In genomic region chr5:1018596-1018995, GRCh38 we compare ENCODE assay signal across 22 cellular contexts. TPM values are rescaled to one million over a fixed set of nuclear protein-coding genes. Genes with fewer than 3 reads are reported as not detected.
"Had no signal": no experiment of that assay in that cellular context is flagged by ENCODE, and none has a peak within 500 bp of the region (broad histone marks: within the 10 kb centered on the region; RNA-seq: fewer than 3 reads in every experiment).

No MANE protein-coding gene starts in this region.

- H3K27me3 ChIP-seq: left lung, stomach, tibial nerve had no signal

- H3K9me3 Mint-ChIP-seq: activated naive CD8-positive, alpha-beta T cell treated with anti-CD3 and anti-CD28 coated beads, Interleukin-2, amount 10 ng/mL, durations not matched to agents 7 days and 5 days; activated T-cell treated with anti-CD3 and anti-CD28 coated beads, Interleukin-2, amount 50 U/mL, for 4 hours; activated T-helper 2 cell treated with anti-CD3 and anti-CD28 coated beads, Interferon-gamma antibody, Interleukin-2, Interleukin-4, amounts not matched to agents 10 μg/mL and 5 μg/mL and 100 μg/mL, durations not matched to agents 14 hours and 24 hours and 36 hours; nephron progenitor cell; stimulated activated memory B cell treated with anti-CD40 and anti-IgM and Interleukin-4, amounts not matched to agents 10 μg/mL and 1 μg/mL and 100 μg/mL, for 72 hours had no signal

- H3K27ac Mint-ChIP-seq: activated naive CD8-positive, alpha-beta T cell treated with anti-CD3 and anti-CD28 coated beads, Interleukin-2, amount 10 ng/mL, durations not matched to agents 7 days and 5 days; activated T-helper 2 cell treated with anti-CD3 and anti-CD28 coated beads, Interferon-gamma antibody, Interleukin-2, Interleukin-4, amounts not matched to agents 10 μg/mL and 5 μg/mL and 100 μg/mL, durations not matched to agents 14 hours and 24 hours and 36 hours; nephron progenitor cell; stimulated activated memory B cell treated with anti-CD40 and anti-IgM and Interleukin-4, amounts not matched to agents 10 μg/mL and 1 μg/mL and 100 μg/mL, for 72 hours had no signal

- H3K27me3 Mint-ChIP-seq: activated naive CD8-positive, alpha-beta T cell treated with anti-CD3 and anti-CD28 coated beads, Interleukin-2, amount 10 ng/mL, durations not matched to agents 7 days and 5 days had no signal

- H3K27ac ChIP-seq: left lung, stomach, suprapubic skin, tibial nerve, WERI-Rb-1 had no signal

- H3K36me3 Mint-ChIP-seq: activated naive CD8-positive, alpha-beta T cell treated with anti-CD3 and anti-CD28 coated beads, Interleukin-2, amount 10 ng/mL, durations not matched to agents 7 days and 5 days; stimulated activated memory B cell treated with anti-CD40 and anti-IgM and Interleukin-4, amounts not matched to agents 10 μg/mL and 1 μg/mL and 100 μg/mL, for 72 hours had no signal

- H3K36me3 ChIP-seq: left lung, stomach, suprapubic skin, tibial nerve had no signal

- DNase-seq: activated CD4-positive, alpha-beta T cell treated with anti-CD3 and anti-CD28 coated beads for 1 hour; activated CD4-positive, alpha-beta T cell treated with anti-CD3 and anti-CD28 coated beads, Interleukin-2, amount 50 U/mL, for 1 hour; activated CD8-positive, alpha-beta memory T cell treated with anti-CD3 and anti-CD28 coated beads for 24 hours; activated CD8-positive, alpha-beta memory T cell treated with anti-CD3 and anti-CD28 coated beads, Interleukin-2, amount 50 U/mL, for 48 hours; activated naive CD4-positive, alpha-beta T cell treated with Interleukin-2 at 50 U/mL for 16 hours; activated naive CD8-positive, alpha-beta T cell treated with anti-CD3 and anti-CD28 coated beads, Interleukin-2, amount 10 ng/mL, durations not matched to agents 7 days and 5 days; activated T-cell treated with anti-CD3 and anti-CD28 coated beads, Interleukin-2, amount 50 U/mL, for 4 hours; amniotic stem cell; cerebellar nuclear complex; nephron progenitor cell; occipital lobe; retina; stimulated activated CD4-positive, alpha-beta T cell treated with anti-CD3 and anti-CD28 coated beads, Interleukin-1b, Interleukin-23, amount 100 ng/mL, for 48 hours; stomach; T-helper 1 cell; WERI-Rb-1 had no signal

- H3K4me3 ChIP-seq: left lung, stomach, suprapubic skin, tibial nerve had no signal

- H3K4me1 Mint-ChIP-seq: activated naive CD8-positive, alpha-beta T cell treated with anti-CD3 and anti-CD28 coated beads, Interleukin-2, amount 10 ng/mL, durations not matched to agents 7 days and 5 days; stimulated activated memory B cell treated with anti-CD40 and anti-IgM and Interleukin-4, amounts not matched to agents 10 μg/mL and 1 μg/mL and 100 μg/mL, for 72 hours had no signal

- H3K4me1 ChIP-seq: left lung, stomach had no signal

- H3K9me3 ChIP-seq: left lung, stomach, suprapubic skin, tibial nerve had no signal

- H3K4me3 Mint-ChIP-seq: activated naive CD8-positive, alpha-beta T cell treated with anti-CD3 and anti-CD28 coated beads, Interleukin-2, amount 10 ng/mL, durations not matched to agents 7 days and 5 days; activated T-cell treated with anti-CD3 and anti-CD28 coated beads, Interleukin-2, amount 50 U/mL, for 4 hours; nephron progenitor cell; stimulated activated memory B cell treated with anti-CD40 and anti-IgM and Interleukin-4, amounts not matched to agents 10 μg/mL and 1 μg/mL and 100 μg/mL, for 72 hours had no signal

RNA-seq across cellular contexts. Expression of gene NKD2, which starts 10.0 kb away (rescaled TPM):
- total RNA-seq: epithelial cell of proximal tubule had no signal
